13 cellular contexts compared by ENCODE assay signal in genomic region chr2:111201214-111201613, GRCh38.
A peak's percentile ranks its signal among the peaks of the same experiment; 100 is the strongest.
DNase-seq lines count a peak whose midpoint lies in the region; ATAC-seq and TF ChIP-seq lines count a peak whose summit lies in the region.
"Had no signal": no experiment of that assay in that cellular context is flagged by ENCODE, and none has a peak within 500 bp of the region (broad histone marks: within the 10 kb centered on the region; RNA-seq: fewer than 3 reads in every experiment).

No MANE protein-coding gene starts in this region.

- H3K36me3 ChIP-seq in endodermal cell (ENCODE audit: control insufficient read depth, insufficient read depth, low read length) (no peaks in the 10 kb centered on the region), Caco-2 (ENCODE audit: control insufficient read depth, insufficient read depth, low read length) (no peaks in the 10 kb centered on the region)

- no peak overlapping the region for H3K4me3 Mint-ChIP-seq in endodermal cell
- no peak overlapping the region for H3K4me3 Mint-ChIP-seq in CD14-positive monocyte
- H3K4me3 Mint-ChIP-seq in Caco-2 (ENCODE audit: unreplicated experiment), result no peak overlapping the region

- no peak overlapping the region for H3K4me3 ChIP-seq in endodermal cell (ENCODE audit: low read length)
- no peak overlapping the region for H3K4me3 ChIP-seq in Caco-2 (ENCODE audit: low read depth, low read length)

- BruUV-seq in Caco-2 (replicated peaks; lab: Mats Ljungman, UMichigan), result no TSS peak

- CTCF ChIA-PET in Caco-2 (lab: Charles Lee), result no interaction called here

- H3K4me1 ChIP-seq in endodermal cell (ENCODE audit: control insufficient read depth, insufficient read depth, low read length) (peaks cover 13% of the 10 kb centered on the region), Caco-2 (no peaks in the 10 kb centered on the region)

- intact Hi-C loops in CD14-positive monocyte (cut with micrococcal nuclease), result no loop called here
- intact Hi-C loops in Caco-2 (cut with micrococcal nuclease; ENCODE audit: unreplicated experiment), result no loop called here

- H3K27me3 Mint-ChIP-seq in endodermal cell (ENCODE audit: insufficient read depth) (peaks cover 2% of the 10 kb centered on the region), CD14-positive monocyte (ENCODE audit: low read depth in 3 of 3) (peaks cover 0 to 5% (median 1%) of the 10 kb centered on the region in 3 donors), Caco-2 (ENCODE audit: insufficient read depth, unreplicated experiment) (no peaks in the 10 kb centered on the region)

- H3K27ac Mint-ChIP-seq in endodermal cell (no peak overlapping the region), CD14-positive monocyte (no peak overlapping the region), Caco-2 (ENCODE audit: unreplicated experiment) (no peak overlapping the region)

- H3K9ac ChIP-seq in endodermal cell (ENCODE audit: extremely low read depth, low read length, poor library complexity, severe bottlenecking), result no peak overlapping the region

- H3K36me3 Mint-ChIP-seq in endodermal cell (ENCODE audit: low read depth) (no peaks in the 10 kb centered on the region), CD14-positive monocyte (peaks cover 0 to 2% of the 10 kb centered on the region in 2 donors), Caco-2 (ENCODE audit: insufficient read depth, unreplicated experiment) (no peaks in the 10 kb centered on the region)

- no peak for TF ChIP-seq CTCF in endodermal cell (conservative IDR thresholded peaks at IDR 0.05)
- no peak for TF ChIP-seq CTCF in CD14-positive monocyte (IDR thresholded peaks at IDR 0.05)
- no peak for TF ChIP-seq CTCF in Caco-2 (IDR thresholded peaks at IDR 0.05; ENCODE audit: insufficient read depth in 1 of 2, low read depth in 1 of 2, low read length in 1 of 2, severe bottlenecking in 1 of 2, unreplicated experiment in 1 of 2)

- H3K27me3 ChIP-seq in endodermal cell (ENCODE audit: control insufficient read depth, insufficient read depth, low read length, poor library complexity, severe bottlenecking), result no peaks in the 10 kb centered on the region
- no peaks in the 10 kb centered on the region for H3K27me3 ChIP-seq in Caco-2 (replicated peaks; ENCODE audit: control insufficient read depth, insufficient read depth, low read length)

- H3K4me1 Mint-ChIP-seq in endodermal cell, result peaks cover 19% of the 10 kb centered on the region
- H3K4me1 Mint-ChIP-seq in CD14-positive monocyte, result no peaks in the 10 kb centered on the region
- peaks cover 4% of the 10 kb centered on the region for H3K4me1 Mint-ChIP-seq in Caco-2 (ENCODE audit: low read depth, unreplicated experiment)

- DNase-seq in endodermal cell (peak; percentile 34), cortex of kidney (lab: John Stamatoyannopoulos, UW) (no peak), HPDE6-E6E7 (ENCODE audit: extremely low spot score) (no peak), CD14-positive monocyte (ENCODE audit: low spot score) (no peak), Caco-2 (no peak)
- DNase-seq: activated CD4-positive, alpha-beta T cell treated with anti-CD3 and anti-CD28 coated beads, Interleukin-2, amount 50 U/mL, for 4 hours; amniotic stem cell; effector CD4-positive, alpha-beta T cell; hypothalamus had no signal

- H3K9me3 Mint-ChIP-seq in endodermal cell, result no peaks in the 10 kb centered on the region
- peaks cover 0 to 2% (median 0%) of the 10 kb centered on the region in 7 donors for H3K9me3 Mint-ChIP-seq in CD14-positive monocyte
- H3K9me3 Mint-ChIP-seq in Caco-2 (ENCODE audit: unreplicated experiment), result no peaks in the 10 kb centered on the region

- WGBS in endodermal cell (ENCODE audit: insufficient coverage in 1 of 2, insufficient read length in 1 of 2), 2 experiments, result 92 to 100% methylated on average over 1 to 4 of the region's 4 CpGs

- POLR2A ChIA-PET in Caco-2 (lab: Charles Lee), result no interaction called here

- no peak overlapping the region for H3K27ac ChIP-seq in endodermal cell (ENCODE audit: low read depth, low read length)
- H3K27ac ChIP-seq: C4-2B had no signal

- peak; percentile 75 for ATAC-seq in GM18858 (IDR thresholded peaks at IDR 0.05; ENCODE audit: unreplicated experiment)
- ATAC-seq in GM21390 (IDR thresholded peaks at IDR 0.05; ENCODE audit: unreplicated experiment), result peak; percentile 77
- peak; percentile 93 for ATAC-seq in HG03066 (IDR thresholded peaks at IDR 0.05; ENCODE audit: low read depth, unreplicated experiment)

- H3K9me3 ChIP-seq in endodermal cell (ENCODE audit: control insufficient read depth, low read length), result no peaks in the 10 kb centered on the region
- H3K9me3 ChIP-seq in Caco-2, result no peaks in the 10 kb centered on the region
